Comparison of ENCODE assay signal across 9 cellular contexts in genomic region chrX:53969540-53969939, GRCh38.
"Had no signal": no experiment of that assay in that cellular context is flagged by ENCODE, and none has a peak within 500 bp of the region (broad histone marks: within the 10 kb centered on the region; RNA-seq: fewer than 3 reads in every experiment).

No MANE protein-coding gene starts in this region.

- DNase-seq: GM23248, H9, HCEC 1CT, HFFc6, IMR-90, KG1 had no signal

- H3K4me3 ChIP-seq: GM23248 had no signal

- H3K27ac ChIP-seq: GM23248 had no signal

- H3K4me3 Mint-ChIP-seq: H9, HFFc6 had no signal

- FAIRE-seq: H1, H54, HTR-8/SVneo had no signal

- H2AFZ ChIP-seq: GM23248 had no signal

- H3K4me1 Mint-ChIP-seq: H9 had no signal

- H3K27ac Mint-ChIP-seq: H9, HFFc6 had no signal

- H3K9ac ChIP-seq: GM23248 had no signal
